16 cellular contexts compared by ENCODE assay signal in the genomic region with DNA sequence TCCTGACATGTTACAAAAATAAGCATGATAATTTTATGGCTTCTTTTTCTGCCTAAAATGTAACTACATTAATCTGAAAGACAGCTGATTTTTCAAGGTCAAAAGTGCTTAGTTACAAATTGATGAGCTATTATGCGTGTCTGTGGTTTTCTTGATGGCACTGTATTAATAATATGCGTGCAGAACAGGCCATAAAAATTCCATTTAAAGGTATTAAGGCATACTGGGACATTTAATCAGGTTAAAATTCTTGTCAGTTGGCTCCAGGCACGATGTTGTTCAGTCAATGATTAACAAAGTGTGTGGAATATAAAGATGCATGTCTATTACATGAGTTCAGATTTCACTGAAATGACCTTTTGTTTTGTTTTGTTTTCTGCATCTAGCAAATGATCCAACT.
A peak's percentile ranks its signal among the peaks of the same experiment; 100 is the strongest.
DNase-seq lines count a peak whose midpoint lies in the region; TF ChIP-seq lines count a peak whose summit lies in the region.
"Had no signal": no experiment of that assay in that cellular context is flagged by ENCODE, and none has a peak within 500 bp of the region (broad histone marks: within the 10 kb centered on the region; RNA-seq: fewer than 3 reads in every experiment).

No MANE protein-coding gene starts in this region.

- no peaks in the 10 kb centered on the region for H3K4me1 Mint-ChIP-seq in osteocyte (ENCODE audit: unreplicated experiment)

- peaks cover 2% of the 10 kb centered on the region for H3K27me3 Mint-ChIP-seq in osteocyte (ENCODE audit: unreplicated experiment)

- H3K9me3 Mint-ChIP-seq in osteocyte (ENCODE audit: unreplicated experiment): peaks cover 13% of the 10 kb centered on the region

- DNase-seq in NCI-H1105 treated with DMSO at 0.1 percent for 48 hours (lab: John Stamatoyannopoulos, UW) (peak; percentile 9), NCI-H1105 (lab: John Stamatoyannopoulos, UW) (no peak), HT-29 (ENCODE audit: low spot score) (peak; percentile 21), SW480 (ENCODE audit: low spot score) (peak; percentile 29), renal cortical epithelial cell (ENCODE audit: low read depth) (peak; percentile 60), NCI-H146 treated with DMSO at 0.1 percent for 48 hours (lab: John Stamatoyannopoulos, UW; ENCODE audit: unreplicated experiment) (no peak), osteocyte (ENCODE audit: extremely low spot score, unreplicated experiment) (no peak)
- no peak for DNase-seq in stimulated activated CD4-positive, alpha-beta T cell treated with anti-CD3 and anti-CD28 coated beads, Interleukin-12 subunit alpha, Interleukin-12 subunit beta, amount 100 ng/mL, for 4 hours
- DNase-seq: 8988T; CD8-positive, alpha-beta T cell; NCI-H1417 treated with DMSO at 0.1 percent for 48 hours; NCI-H2029 treated with DMSO at 0.1 percent for 48 hours; NCI-H510A treated with DMSO at 0.1 percent for 48 hours; NK-92 treated with Interleukin-12 subunit alpha and Interleukin-12 subunit beta, amount 100 ng/mL, for 24 hours; OCI-M1; SHP77 treated with DMSO at 0.1 percent for 48 hours had no signal

- TF ChIP-seq CTCF in osteocyte (IDR thresholded peaks at IDR 0.05): no peak

- no peaks in the 10 kb centered on the region for H3K36me3 Mint-ChIP-seq in osteocyte (ENCODE audit: unreplicated experiment)
- H3K36me3 Mint-ChIP-seq: CD8-positive, alpha-beta T cell had no signal

- H3K27ac Mint-ChIP-seq in osteocyte (ENCODE audit: unreplicated experiment): no peak overlapping the region
- H3K27ac Mint-ChIP-seq: CD8-positive, alpha-beta T cell had no signal

- H3K4me3 Mint-ChIP-seq in osteocyte (ENCODE audit: unreplicated experiment): no peak overlapping the region
- H3K4me3 Mint-ChIP-seq: CD8-positive, alpha-beta T cell had no signal

Comparison
In these comparisons a context has a peak if more than half of its experiments do, and no peak if none do; other contexts are left out.
1. DNase-seq: peak in NCI-H1105 treated with DMSO at 0.1 percent for 48 hours (single experiment), HT-29 (single experiment), SW480 (single experiment) and renal cortical epithelial cell (single experiment); none in NCI-H1105 (single experiment), NCI-H146 treated with DMSO at 0.1 percent for 48 hours (single experiment), osteocyte (single experiment) and stimulated activated CD4-positive, alpha-beta T cell treated with anti-CD3 and anti-CD28 coated beads, Interleukin-12 subunit alpha, Interleukin-12 subunit beta, amount 100 ng/mL, for 4 hours (single experiment).